8 cellular contexts compared by ENCODE assay signal in genomic region chr4:80361329-80361900, GRCh38. TPM values are rescaled to one million over a fixed set of nuclear protein-coding genes. Genes with fewer than 3 reads are reported as not detected.
DNase-seq lines count a peak whose midpoint lies in the region; ATAC-seq and TF ChIP-seq lines count a peak whose summit lies in the region.

No MANE protein-coding gene starts in this region.

- TF ChIP-seq CTCF in epithelial cell of esophagus (IDR thresholded peaks at IDR 0.05; ENCODE audit: insufficient read depth, low read depth, low read length, missing control alignments) (peak; percentile 20), sigmoid colon (IDR thresholded peaks at IDR 0.05) (peak in 3 of 4 experiments; percentile 10 to 45 (median 23))

- 79 to 80% methylated on average over 1 of the region's 1 CpG for WGBS in sigmoid colon, 2 donors

- H3K4me1 ChIP-seq in sigmoid colon, result peaks cover 0 to 5% (median 2%) of the 10 kb centered on the region in 4 donors

- no peaks in the 10 kb centered on the region for H3K9me3 Mint-ChIP-seq in activated CD4-positive, alpha-beta T cell treated with anti-CD3 and anti-CD28 coated beads for 36 hours (ENCODE audit: low read depth)

- no peak overlapping the region for H3K4me3 ChIP-seq in epithelial cell of esophagus (ENCODE audit: low read length)
- H3K4me3 ChIP-seq in sigmoid colon, result no peak overlapping the region

- no peak overlapping the region for H3K27ac ChIP-seq in sigmoid colon

- no peak overlapping the region for H3K4me3 Mint-ChIP-seq in activated CD4-positive, alpha-beta T cell treated with anti-CD3 and anti-CD28 coated beads for 36 hours

- CTCF ChIA-PET in activated CD4-positive, alpha-beta T cell treated with anti-CD3 and anti-CD28 coated beads for 36 hours (lab: Charles Lee), result interaction anchor here (1.5 kb wide), 1 partner anchor 670 kb away, joined by 4 read pairs; the partner anchor contains the start of gene BMP3

- TF ChIP-seq POLR2A in sigmoid colon (IDR thresholded peaks at IDR 0.05), result no peak

- H3K9me3 ChIP-seq in sigmoid colon, result no peaks in the 10 kb centered on the region

- peaks cover 5% of the 10 kb centered on the region for H3K4me1 Mint-ChIP-seq in activated CD4-positive, alpha-beta T cell treated with anti-CD3 and anti-CD28 coated beads for 36 hours

- no peaks in the 10 kb centered on the region for H3K36me3 Mint-ChIP-seq in activated CD4-positive, alpha-beta T cell treated with anti-CD3 and anti-CD28 coated beads for 36 hours (ENCODE audit: low read depth)

- H3K36me3 ChIP-seq in sigmoid colon, result no peaks in the 10 kb centered on the region

- DNase-seq in SKM-1 treated with dmso at 0.1 percent for 144 hours (lab: John Stamatoyannopoulos, UW; ENCODE audit: unreplicated experiment) (peak; percentile 15), SKM-1 (lab: John Stamatoyannopoulos, UW; ENCODE audit: unreplicated experiment) (no peak), NCI-H748 (lab: John Stamatoyannopoulos, UW; ENCODE audit: unreplicated experiment) (peak; percentile 40), epithelial cell of esophagus (ENCODE audit: low read depth) (peak; percentile 44), sigmoid colon (no peak)
- DNase-seq in activated CD4-positive, alpha-beta T cell treated with anti-CD3 and anti-CD28 coated beads for 36 hours, result no peak

- POLR2A ChIA-PET in activated CD4-positive, alpha-beta T cell treated with anti-CD3 and anti-CD28 coated beads for 36 hours (lab: Charles Lee), result no interaction called here

- H3K27me3 ChIP-seq in sigmoid colon, result no peaks in the 10 kb centered on the region

- ATAC-seq in HG02571 (IDR thresholded peaks at IDR 0.05; ENCODE audit: unreplicated experiment) (no peak), GM19463 (IDR thresholded peaks at IDR 0.05; ENCODE audit: unreplicated experiment) (no peak)
- no peak for ATAC-seq in activated CD4-positive, alpha-beta T cell treated with anti-CD3 and anti-CD28 coated beads for 36 hours

- peaks cover 17% of the 10 kb centered on the region for H3K27me3 Mint-ChIP-seq in activated CD4-positive, alpha-beta T cell treated with anti-CD3 and anti-CD28 coated beads for 36 hours

- H3K27ac Mint-ChIP-seq in activated CD4-positive, alpha-beta T cell treated with anti-CD3 and anti-CD28 coated beads for 36 hours, result no peak overlapping the region

- intact Hi-C loops in sigmoid colon (cut with DNase I), result loop anchor here (2.0 to 10.0 kb wide), 3 partner anchors 253 to 989 kb away; no protein-coding TSS in a partner anchor
- intact Hi-C loops in activated CD4-positive, alpha-beta T cell treated with anti-CD3 and anti-CD28 coated beads for 36 hours (cut with DNase I, micrococcal nuclease), result loop anchor here (1.0 to 10.0 kb wide), 5 partner anchors 253 to 1409 kb away; no protein-coding TSS in a partner anchor

- TF ChIP-seq EP300 in sigmoid colon (IDR thresholded peaks at IDR 0.05), result no peak

RNA-seq across cellular contexts. Expression of gene CFAP299, which starts 25.9 kb away (rescaled TPM):
- 1 to 10 TPM in 1 of 4 donors, not detected in 3; 1.4 TPM for total RNA-seq in sigmoid colon
- not detected for polyA plus RNA-seq in sigmoid colon
- total RNA-seq in activated CD4-positive, alpha-beta T cell treated with anti-CD3 and anti-CD28 coated beads for 36 hours, result not detected

Comparison
In these comparisons a context has a peak if more than half of its experiments do, and no peak if none do; other contexts are left out.
1. DNase-seq: peak in SKM-1 treated with dmso at 0.1 percent for 144 hours (single experiment), NCI-H748 (single experiment) and epithelial cell of esophagus (single experiment); none in SKM-1 (single experiment), sigmoid colon (single experiment) and activated CD4-positive, alpha-beta T cell treated with anti-CD3 and anti-CD28 coated beads for 36 hours (single experiment).